ENCODE assay signal across 12 cellular contexts in genomic region chr6:42791706-42792320, GRCh38. TPM values are rescaled to one million over a fixed set of nuclear protein-coding genes. Genes with fewer than 3 reads are reported as not detected.
DNase-seq lines count a peak whose midpoint lies in the region; ATAC-seq and TF ChIP-seq lines count a peak whose summit lies in the region.
"Had no signal": no experiment of that assay in that cellular context is flagged by ENCODE, and none has a peak within 500 bp of the region (broad histone marks: within the 10 kb centered on the region; RNA-seq: fewer than 3 reads in every experiment).

No MANE protein-coding gene starts in this region.

- POLR2A ChIA-PET in PC-3 (lab: Charles Lee; ENCODE audit: unreplicated experiment) (interaction anchor here (0.6 kb wide), 1 partner anchor 9 kb away, joined by 15 read pairs; no protein-coding TSS in a partner anchor), OCI-LY7 (lab: Charles Lee) (interaction anchor here (1.0 to 2.0 kb wide), 2 partner anchors 28 to 43 kb away, joined by 5 to 11 read pairs; no protein-coding TSS in a partner anchor)

- BruUV-seq in PC-3 (replicated peaks; lab: Mats Ljungman, UMichigan) (no TSS peak), OCI-LY7 (replicated peaks; lab: Mats Ljungman, UMichigan) (no TSS peak)

- H4K20me1 ChIP-seq in PC-3 (ENCODE audit: low read length): no peaks in the 10 kb centered on the region
- no peaks in the 10 kb centered on the region for H4K20me1 ChIP-seq in OCI-LY7 (ENCODE audit: insufficient read depth, low read length)

- no peak for DNase-seq in activated T-cell treated with anti-CD3 and anti-CD28 coated beads, Interleukin-2, amount 50 U/mL, for 24 hours
- no peak for DNase-seq in activated T-cell treated with anti-CD3 and anti-CD28 coated beads, Interleukin-2, amount 50 U/mL, for 48 hours
- DNase-seq in PC-3: peak; percentile 26
- DNase-seq in foreskin fibroblast: peak; percentile 42 to 68
- DNase-seq in thoracic aorta (ENCODE audit: low spot score): no peak
- DNase-seq in OCI-LY7 (ENCODE audit: low spot score): no peak
- DNase-seq in SHP77 treated with DMSO at 0.1 percent for 48 hours (lab: John Stamatoyannopoulos, UW): no peak
- DNase-seq: activated CD4-positive, alpha-beta T cell treated with anti-CD3 and anti-CD28 coated beads, Interleukin-2, amount 10 ng/mL, durations not matched to agents 7 days and 5 days; activated naive CD4-positive, alpha-beta T cell treated with anti-CD3 and anti-CD28 coated beads for 36 hours; NCI-H187; testis had no signal

- CTCF ChIA-PET in PC-3 (lab: Charles Lee): no interaction called here
- CTCF ChIA-PET in OCI-LY7 (lab: Charles Lee; ENCODE audit: unreplicated experiment): no interaction called here

- H3K27ac ChIP-seq in PC-3 (ENCODE audit: low read length) (no peak overlapping the region), thoracic aorta (peak overlapping the region; percentile 33 to 45), OCI-LY7 (ENCODE audit: low read depth, low read length, poor library complexity, severe bottlenecking) (no peak overlapping the region)
- H3K27ac ChIP-seq: testis had no signal

- peaks cover 19% of the 10 kb centered on the region for H3K36me3 Mint-ChIP-seq in activated T-cell treated with anti-CD3 and anti-CD28 coated beads, Interleukin-2, amount 50 U/mL, for 24 hours (ENCODE audit: low read depth)

- no peak overlapping the region for H3K9ac ChIP-seq in PC-3 (ENCODE audit: low read length)

- peaks cover 4% of the 10 kb centered on the region for H3F3A ChIP-seq in PC-3 (ENCODE audit: low read length, unreplicated experiment)

- H3K4me1 ChIP-seq in PC-3 (ENCODE audit: insufficient read depth, low read length) (no peaks in the 10 kb centered on the region), thoracic aorta (ENCODE audit: control insufficient read depth in 1 of 2, low read depth in 2 of 2) (peaks cover 37 to 56% of the 10 kb centered on the region in 2 donors), OCI-LY7 (ENCODE audit: insufficient read depth, low read length, poor library complexity, severe bottlenecking) (peaks cover 34% of the 10 kb centered on the region)

- intact Hi-C loops in PC-3 (cut with micrococcal nuclease) (no loop called here), OCI-LY7 (cut with micrococcal nuclease; ENCODE audit: unreplicated experiment) (no loop called here)

- peaks cover 42% of the 10 kb centered on the region for H3K4me1 Mint-ChIP-seq in activated T-cell treated with anti-CD3 and anti-CD28 coated beads, Interleukin-2, amount 50 U/mL, for 24 hours (ENCODE audit: low read depth)

- H3K79me2 ChIP-seq in PC-3 (ENCODE audit: low read length) (peaks cover 8% of the 10 kb centered on the region), OCI-LY7 (ENCODE audit: insufficient read depth, low read depth, low read length) (peaks cover 53% of the 10 kb centered on the region)

- no peak overlapping the region for H2AFZ ChIP-seq in PC-3 (ENCODE audit: low read length)
- no peak overlapping the region for H2AFZ ChIP-seq in OCI-LY7 (ENCODE audit: low read length)

- no peak overlapping the region for H3K4me3 ChIP-seq in PC-3 (ENCODE audit: low read length)
- H3K4me3 ChIP-seq in foreskin fibroblast (ENCODE audit: low read depth in 1 of 2, low read length in 2 of 2): no peak overlapping the region
- no peak overlapping the region for H3K4me3 ChIP-seq in thoracic aorta
- H3K4me3 ChIP-seq in OCI-LY7 (ENCODE audit: low read depth, low read length, poor library complexity, severe bottlenecking): no peak overlapping the region
- H3K4me3 ChIP-seq: testis had no signal

- no peaks in the 10 kb centered on the region for H3K27me3 Mint-ChIP-seq in activated T-cell treated with anti-CD3 and anti-CD28 coated beads, Interleukin-2, amount 50 U/mL, for 24 hours
- H3K27me3 Mint-ChIP-seq: activated CD4-positive, alpha-beta T cell treated with anti-CD3 and anti-CD28 coated beads, Interleukin-2, amount 10 ng/mL, durations not matched to agents 7 days and 5 days had no signal

- H3K9me3 ChIP-seq in PC-3 (ENCODE audit: low read length) (no peaks in the 10 kb centered on the region), thoracic aorta (no peaks in the 10 kb centered on the region), OCI-LY7 (ENCODE audit: low read length) (no peaks in the 10 kb centered on the region)
- H3K9me3 ChIP-seq: testis had no signal

- no peaks in the 10 kb centered on the region for H3K27me3 ChIP-seq in PC-3 (ENCODE audit: low read length)
- no peaks in the 10 kb centered on the region for H3K27me3 ChIP-seq in thoracic aorta (replicated peaks; ENCODE audit: insufficient read depth)
- H3K27me3 ChIP-seq: testis had no signal

- H3K4me2 ChIP-seq in PC-3 (ENCODE audit: low read length) (no peak overlapping the region), OCI-LY7 (ENCODE audit: low read length) (no peak overlapping the region)

- no peaks in the 10 kb centered on the region for H3K9me2 ChIP-seq in PC-3 (replicated peaks; ENCODE audit: low read length)
- H3K9me2 ChIP-seq in OCI-LY7 (ENCODE audit: insufficient read depth, low read length): no peaks in the 10 kb centered on the region

- H3K27ac Mint-ChIP-seq in activated T-cell treated with anti-CD3 and anti-CD28 coated beads, Interleukin-2, amount 50 U/mL, for 24 hours: peak overlapping the region; percentile 34
- H3K27ac Mint-ChIP-seq: activated CD4-positive, alpha-beta T cell treated with anti-CD3 and anti-CD28 coated beads, Interleukin-2, amount 10 ng/mL, durations not matched to agents 7 days and 5 days had no signal

- ATAC-seq in PC-3 (peak; percentile 74), thoracic aorta (ENCODE audit: insufficient number of reproducible peaks, low FRiP score, low read depth) (no peak), GM18520 (IDR thresholded peaks at IDR 0.05; ENCODE audit: unreplicated experiment) (no peak)

- H3K4me3 Mint-ChIP-seq in activated T-cell treated with anti-CD3 and anti-CD28 coated beads, Interleukin-2, amount 50 U/mL, for 24 hours: no peak overlapping the region
- H3K4me3 Mint-ChIP-seq: activated CD4-positive, alpha-beta T cell treated with anti-CD3 and anti-CD28 coated beads, Interleukin-2, amount 10 ng/mL, durations not matched to agents 7 days and 5 days; activated naive CD4-positive, alpha-beta T cell treated with anti-CD3 and anti-CD28 coated beads for 36 hours had no signal

- no peaks in the 10 kb centered on the region for H3K36me3 ChIP-seq in PC-3 (ENCODE audit: low read depth, low read length)
- H3K36me3 ChIP-seq in thoracic aorta: no peaks in the 10 kb centered on the region
- H3K36me3 ChIP-seq in OCI-LY7 (ENCODE audit: insufficient read depth, low read length): peaks cover 57% of the 10 kb centered on the region

- peaks cover 2% of the 10 kb centered on the region for H3K9me3 Mint-ChIP-seq in activated T-cell treated with anti-CD3 and anti-CD28 coated beads, Interleukin-2, amount 50 U/mL, for 24 hours
- H3K9me3 Mint-ChIP-seq: activated CD4-positive, alpha-beta T cell treated with anti-CD3 and anti-CD28 coated beads, Interleukin-2, amount 10 ng/mL, durations not matched to agents 7 days and 5 days; activated naive CD4-positive, alpha-beta T cell treated with anti-CD3 and anti-CD28 coated beads for 36 hours had no signal

- no peak for TF ChIP-seq CTCF in PC-3 (conservative IDR thresholded peaks at IDR 0.05; ENCODE audit: low read depth, low read length)
- TF ChIP-seq CTCF in foreskin fibroblast (IDR thresholded peaks at IDR 0.05; ENCODE audit: low read depth, low read length): no peak
- TF ChIP-seq CTCF in thoracic aorta (IDR thresholded peaks at IDR 0.05): no peak
- no peak for TF ChIP-seq CTCF in OCI-LY7 (conservative IDR thresholded peaks at IDR 0.05; ENCODE audit: low read length)

RNA-seq across cellular contexts. Expression of gene BICRAL, which starts 10.0 kb away (rescaled TPM):
- 3.3 and 3.5 TPM in 2 replicates for total RNA-seq in PC-3 (2014; rRNA removed)
- total RNA-seq in thoracic aorta: 10 to 100 TPM; 16.5 to 18.8 TPM
- 8.0 and 10.3 TPM in 2 replicates for total RNA-seq in OCI-LY7 (2014; rRNA removed; shearing (Covaris generic))
- 25.7 and 27.8 TPM in 2 replicates for total RNA-seq in OCI-LY7 (2022)

RNA-seq across cellular contexts. Expression of gene TBCC, which starts 45.9 kb away (rescaled TPM):
- 32.3 and 36.5 TPM in 2 replicates for total RNA-seq in PC-3 (2014; rRNA removed)
- total RNA-seq in thoracic aorta: 10 to 100 TPM; 26.4 to 33.8 TPM
- total RNA-seq in OCI-LY7 (2014; rRNA removed; shearing (Covaris generic)): 118 and 136 TPM in 2 replicates
- total RNA-seq in OCI-LY7 (2022): 69.2 and 78.0 TPM in 2 replicates

Comparison
In these comparisons a context has a peak if more than half of its experiments do, and no peak if none do; other contexts are left out.
1. DNase-seq: peak in PC-3 (single experiment) and foreskin fibroblast (2 of 2); none in activated T-cell treated with anti-CD3 and anti-CD28 coated beads, Interleukin-2, amount 50 U/mL, for 24 hours (single experiment), activated T-cell treated with anti-CD3 and anti-CD28 coated beads, Interleukin-2, amount 50 U/mL, for 48 hours (0 of 2), thoracic aorta (single experiment), OCI-LY7 (single experiment) and SHP77 treated with DMSO at 0.1 percent for 48 hours (single experiment).
2. H3K27ac ChIP-seq: peak in thoracic aorta (2 of 2); none in PC-3 (single experiment) and OCI-LY7 (single experiment).